11 cellular contexts compared by ENCODE assay signal in the genomic region with DNA sequence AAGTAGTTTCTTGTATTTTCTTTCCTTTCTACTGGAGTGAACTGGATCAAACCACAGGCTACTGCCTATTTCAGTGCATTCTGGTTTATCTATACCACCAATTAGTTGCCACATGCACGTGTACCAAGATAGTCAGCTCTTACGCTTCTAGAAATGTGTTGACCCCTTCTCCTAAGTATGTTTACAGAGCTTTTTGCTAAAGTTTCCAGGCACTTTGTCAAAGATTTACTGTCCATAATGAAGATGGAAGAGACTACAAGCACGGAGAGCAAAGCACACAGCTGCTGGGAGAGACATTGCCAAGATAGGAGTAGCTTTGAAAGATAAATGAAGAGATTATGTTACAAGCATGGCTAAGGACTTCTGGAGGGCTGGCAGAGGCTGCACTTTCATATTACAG. TPM values are rescaled to one million over a fixed set of nuclear protein-coding genes. Genes with fewer than 3 reads are reported as not detected.
A peak's percentile ranks its signal among the peaks of the same experiment; 100 is the strongest.
DNase-seq lines count a peak whose midpoint lies in the region; ATAC-seq and TF ChIP-seq lines count a peak whose summit lies in the region.
"Had no signal": no experiment of that assay in that cellular context is flagged by ENCODE, and none has a peak within 500 bp of the region (broad histone marks: within the 10 kb centered on the region; RNA-seq: fewer than 3 reads in every experiment).

No MANE protein-coding gene starts in this region.

- H3K79me2 ChIP-seq in smooth muscle cell (ENCODE audit: low read depth) (no peaks in the 10 kb centered on the region), MM.1S (ENCODE audit: low read length) (no peaks in the 10 kb centered on the region)

- peak overlapping the region; percentile 11; the same call in 1 of the 2 replicates for H3K27ac ChIP-seq in SJCRH30
- H3K27ac ChIP-seq in smooth muscle cell (ENCODE audit: low read depth), result no peak overlapping the region
- H3K27ac ChIP-seq in MM.1S (ENCODE audit: low read length), result no peak overlapping the region
- H3K27ac ChIP-seq: ovary had no signal

- ATAC-seq in left ventricle myocardium superior (peak; percentile 59), GM21737 (IDR thresholded peaks at IDR 0.05; ENCODE audit: unreplicated experiment) (no peak)

- H3K9me2 ChIP-seq in MM.1S (replicated peaks; ENCODE audit: insufficient read depth, low read length), result no peaks in the 10 kb centered on the region

- no peak overlapping the region for H3K9ac ChIP-seq in smooth muscle cell (ENCODE audit: low read depth)
- H3K9ac ChIP-seq in MM.1S (ENCODE audit: low read length), result no peak overlapping the region

- DNase-seq in NCI-H187 (lab: John Stamatoyannopoulos, UW), result peak; percentile 4 to 33
- peak; percentile 22 to 70 for DNase-seq in SJCRH30
- no peak for DNase-seq in left ventricle myocardium superior
- DNase-seq in smooth muscle cell (lab: John Stamatoyannopoulos, UW; ENCODE audit: unreplicated experiment), result no peak
- DNase-seq in SKM-1 (lab: John Stamatoyannopoulos, UW; ENCODE audit: unreplicated experiment), result no peak
- DNase-seq in MM.1S, result no peak
- DNase-seq: activated B cell treated with CpG ODN at 0.5 μM for 24 hours; activated effector memory CD4-positive, alpha-beta T cell treated with anti-CD3 and anti-CD28 coated beads, Interleukin-2, amount 50 U/mL, for 16 hours; ovary; RPMI8226 had no signal

- no peaks in the 10 kb centered on the region for H3K27me3 ChIP-seq in SJCRH30
- H3K27me3 ChIP-seq in smooth muscle cell (ENCODE audit: low read depth), result no peaks in the 10 kb centered on the region
- no peaks in the 10 kb centered on the region for H3K27me3 ChIP-seq in MM.1S (replicated peaks; ENCODE audit: insufficient read depth, low read length)
- H3K27me3 ChIP-seq: ovary had no signal

- H3K36me3 ChIP-seq in SJCRH30 (no peaks in the 10 kb centered on the region), smooth muscle cell (ENCODE audit: low read depth) (no peaks in the 10 kb centered on the region), MM.1S (replicated peaks; ENCODE audit: insufficient read depth, low read length) (no peaks in the 10 kb centered on the region; the same call in 1 of the 2 replicates)
- H3K36me3 ChIP-seq: ovary had no signal

- intact Hi-C loops in left ventricle myocardium superior (cut with micrococcal nuclease), result no loop called here

- H3K4me3 ChIP-seq in SJCRH30 (peak overlapping the region; percentile 30), smooth muscle cell (no peak overlapping the region), MM.1S (ENCODE audit: low read length) (no peak overlapping the region)
- H3K4me3 ChIP-seq: ovary had no signal

- H3K4me1 ChIP-seq in SJCRH30 (peaks cover 8% of the 10 kb centered on the region; the same call in 1 of the 2 replicates), smooth muscle cell (ENCODE audit: low read depth) (no peaks in the 10 kb centered on the region), MM.1S (ENCODE audit: low read length) (peaks cover 2% of the 10 kb centered on the region; the same call in 1 of the 2 replicates)

- no peak for TF ChIP-seq CTCF in smooth muscle cell (IDR thresholded peaks at IDR 0.05; ENCODE audit: borderline replicate concordance, insufficient read depth, poor library complexity, severe bottlenecking)
- no peak for TF ChIP-seq CTCF in MM.1S (IDR thresholded peaks at IDR 0.05; ENCODE audit: low read length)

- H3F3A ChIP-seq in smooth muscle cell (ENCODE audit: low read depth) (no peaks in the 10 kb centered on the region), MM.1S (ENCODE audit: insufficient read depth, low read length) (no peaks in the 10 kb centered on the region)

- 23% methylated on average over 3 of the region's 3 CpGs for WGBS in smooth muscle cell (ENCODE audit: low lambda C conversion rate)

- H2AFZ ChIP-seq in smooth muscle cell (ENCODE audit: low read depth) (peak overlapping the region; percentile 80), MM.1S (ENCODE audit: low read length) (no peak overlapping the region)

- H3K4me2 ChIP-seq in smooth muscle cell (peak overlapping the region; percentile 67), MM.1S (ENCODE audit: low read depth, low read length) (no peak overlapping the region)

- H3K9me3 ChIP-seq in SJCRH30 (replicated peaks) (no peaks in the 10 kb centered on the region), smooth muscle cell (replicated peaks; ENCODE audit: low read depth) (no peaks in the 10 kb centered on the region), MM.1S (replicated peaks; ENCODE audit: insufficient read depth, low read length) (no peaks in the 10 kb centered on the region)
- H3K9me3 ChIP-seq: ovary had no signal

- H4K20me1 ChIP-seq in smooth muscle cell (ENCODE audit: low read depth), result no peaks in the 10 kb centered on the region
- no peaks in the 10 kb centered on the region for H4K20me1 ChIP-seq in MM.1S (ENCODE audit: insufficient read depth, low read length)

RNA-seq across cellular contexts. Expression of gene KITLG, which starts 59.1 kb away (rescaled TPM):
- total RNA-seq in SJCRH30 (2014; rRNA removed; shearing (Covaris generic)), result 13.2 and 14.5 TPM in 2 replicates
- total RNA-seq in left ventricle myocardium superior, result 9.0 TPM
- 4.0 and 8.0 TPM in 2 replicates for total RNA-seq in smooth muscle cell
- polyA plus RNA-seq in smooth muscle cell, result 0.64 and 2.1 TPM in 2 replicates
- total RNA-seq: activated B cell treated with CpG ODN at 0.5 μM for 24 hours had no signal

Comparison
In these comparisons a context has a peak if more than half of its experiments do, and no peak if none do; other contexts are left out.
1. DNase-seq: peak in NCI-H187 (2 of 2) and SJCRH30 (2 of 2); none in left ventricle myocardium superior (single experiment), smooth muscle cell (single experiment), SKM-1 (single experiment) and MM.1S (single experiment).